Comparison of ENCODE assay signal across 1 cellular context in genomic region chr17:80905586-80906230, GRCh38.
TF ChIP-seq lines count a peak whose summit lies in the region.

No MANE protein-coding gene starts in this region.

TF ChIP-seq in HepG2, 621 proteins besides CTCF, POLR2A, EP300 and RAD21 (continued from another document):
- TF ChIP-seq ZNF143 (CRISPR knock-in tag; IDR thresholded peaks at IDR 0.05) (no peak), ZNF572 (CRISPR knock-in tag; IDR thresholded peaks at IDR 0.05) (no peak)
